ENCODE assay signal across 24 cellular contexts in the genomic region with DNA sequence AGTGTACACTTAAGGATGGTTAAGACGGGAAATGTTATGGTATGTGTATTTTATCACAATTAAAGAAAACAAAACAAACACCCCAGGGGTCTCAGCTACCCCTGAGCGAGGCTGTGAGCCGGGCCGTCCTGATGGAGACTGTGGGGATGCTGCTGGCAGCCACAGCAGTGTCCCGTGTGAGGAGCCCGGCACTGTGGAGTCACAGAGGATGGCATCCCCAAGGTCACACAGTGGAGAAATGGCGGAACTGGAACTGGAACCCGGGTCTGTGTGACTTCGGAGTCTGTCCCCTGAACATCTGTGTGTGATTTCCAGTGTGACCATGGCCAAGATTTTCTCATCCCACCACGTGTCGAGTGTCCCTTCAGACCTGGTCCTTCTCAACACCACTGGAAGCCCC.
DNase-seq lines count a peak whose midpoint lies in the region; ATAC-seq and TF ChIP-seq lines count a peak whose summit lies in the region.
"Had no signal": no experiment of that assay in that cellular context is flagged by ENCODE, and none has a peak within 500 bp of the region (broad histone marks: within the 10 kb centered on the region; RNA-seq: fewer than 3 reads in every experiment).

No MANE protein-coding gene starts in this region.

- peak overlapping the region; percentile 55 for H3K27ac ChIP-seq in epithelial cell of prostate
- no peak overlapping the region for H3K27ac ChIP-seq in aorta (ENCODE audit: low read depth in 1 of 2, low read length in 2 of 2)
- H3K27ac ChIP-seq in CD8-positive, alpha-beta memory T cell (ENCODE audit: low read depth, low read length) = no peak overlapping the region
- H3K27ac ChIP-seq: 22Rv1 had no signal

- intact Hi-C loops in Right ventricle myocardium inferior (cut with DNase I) = no loop called here
- intact Hi-C loops in cardiac septum (cut with DNase I) = no loop called here
- intact Hi-C loops in aorta (cut with DNase I) = no loop called here

- DNase-seq in Right ventricle myocardium inferior (ENCODE audit: missing footprints) = peak; percentile 9
- DNase-seq in cardiac septum (ENCODE audit: low spot score) = no peak
- DNase-seq in epithelial cell of prostate (ENCODE audit: low read depth, low spot score) = no peak
- no peak for DNase-seq in nephron progenitor cell
- peak; percentile 21 to 33 for DNase-seq in aorta
- no peak for DNase-seq in CD8-positive, alpha-beta memory T cell
- DNase-seq in AG08396 (ENCODE audit: low spot score) = no peak
- DNase-seq: Caco-2; DMS153; GF-D8; Kasumi-1; MG63; NCI-H1092 treated with DMSO at 0.1 percent for 48 hours; NCI-H146; NCI-H2081; NCI-H2171 treated with DMSO at 0.1 percent for 48 hours; NCI-H446 treated with DMSO at 0.1 percent for 48 hours; NCI-H69; NK-92 treated with Interleukin-12 subunit alpha and Interleukin-12 subunit beta, amount 100 ng/mL, for 24 hours; SK-N-SH had no signal

- H3K4me3 Mint-ChIP-seq in nephron progenitor cell = no peak overlapping the region
- no peak overlapping the region for H3K4me3 Mint-ChIP-seq in CD8-positive, alpha-beta memory T cell
- H3K4me3 Mint-ChIP-seq: H9, IgD-negative memory B cell had no signal

- no peak for ATAC-seq in Right ventricle myocardium inferior
- no peak for ATAC-seq in aorta (ENCODE audit: low FRiP score)
- no peak for ATAC-seq in GM19328 (IDR thresholded peaks at IDR 0.05; ENCODE audit: unreplicated experiment)

- no peak for TF ChIP-seq CTCF in nephron progenitor cell (IDR thresholded peaks at IDR 0.05)

- peaks cover 47% of the 10 kb centered on the region for H3K4me1 Mint-ChIP-seq in nephron progenitor cell
- H3K4me1 Mint-ChIP-seq in CD8-positive, alpha-beta memory T cell = no peaks in the 10 kb centered on the region

- H3K36me3 Mint-ChIP-seq in nephron progenitor cell (ENCODE audit: low read depth) = no peaks in the 10 kb centered on the region
- H3K36me3 Mint-ChIP-seq in CD8-positive, alpha-beta memory T cell = no peaks in the 10 kb centered on the region

- POLR2A ChIA-PET in CD8-positive, alpha-beta memory T cell (lab: Charles Lee) = no interaction called here

- H3K27me3 ChIP-seq in aorta (ENCODE audit: control insufficient read depth in 1 of 2, insufficient read depth in 2 of 2, low read length in 1 of 2) = no peaks in the 10 kb centered on the region
- no peaks in the 10 kb centered on the region for H3K27me3 ChIP-seq in CD8-positive, alpha-beta memory T cell (ENCODE audit: insufficient read depth, low read length, poor library complexity, severe bottlenecking)
- H3K27me3 ChIP-seq: MG63 had no signal

- H3K9me3 Mint-ChIP-seq in nephron progenitor cell = peaks cover 6% of the 10 kb centered on the region
- peaks cover 0 to 9% (median 5%) of the 10 kb centered on the region in 5 donors for H3K9me3 Mint-ChIP-seq in CD8-positive, alpha-beta memory T cell
- H3K9me3 Mint-ChIP-seq: H9 had no signal

- no peaks in the 10 kb centered on the region for H3K36me3 ChIP-seq in aorta (ENCODE audit: control insufficient read depth in 1 of 2, insufficient read depth in 2 of 2, low read length in 1 of 2)
- no peaks in the 10 kb centered on the region for H3K36me3 ChIP-seq in CD8-positive, alpha-beta memory T cell (ENCODE audit: insufficient read depth, low read length)

- H3K27me3 Mint-ChIP-seq in nephron progenitor cell (ENCODE audit: low read depth, poor library complexity) = peaks cover 3% of the 10 kb centered on the region
- peaks cover 5 to 12% of the 10 kb centered on the region in 2 donors for H3K27me3 Mint-ChIP-seq in CD8-positive, alpha-beta memory T cell

- no peaks in the 10 kb centered on the region for H3K4me1 ChIP-seq in aorta (ENCODE audit: control insufficient read depth in 1 of 2, insufficient read depth in 2 of 2, low read length in 2 of 2)
- no peaks in the 10 kb centered on the region for H3K4me1 ChIP-seq in CD8-positive, alpha-beta memory T cell (ENCODE audit: insufficient read depth, low read length)
- H3K4me1 ChIP-seq: Caco-2 had no signal

- H3K4me3 ChIP-seq in aorta (ENCODE audit: low read length in 2 of 2) = no peak overlapping the region
- no peak overlapping the region for H3K4me3 ChIP-seq in CD8-positive, alpha-beta memory T cell (ENCODE audit: low read length)
- H3K4me3 ChIP-seq: MG63 had no signal

- no peaks in the 10 kb centered on the region for H3K9me3 ChIP-seq in aorta (ENCODE audit: control insufficient read depth, low read length)
- no peaks in the 10 kb centered on the region for H3K9me3 ChIP-seq in CD8-positive, alpha-beta memory T cell (ENCODE audit: low read length)
- H3K9me3 ChIP-seq: Caco-2, SK-N-SH had no signal

- WGBS in aorta, 2 donors = 90 to 92% methylated on average over 11 of the region's 11 CpGs

- peak overlapping the region; percentile 12 for H3K27ac Mint-ChIP-seq in nephron progenitor cell
- no peak overlapping the region for H3K27ac Mint-ChIP-seq in CD8-positive, alpha-beta memory T cell
- H3K27ac Mint-ChIP-seq: IgD-negative memory B cell had no signal

- CTCF ChIA-PET in CD8-positive, alpha-beta memory T cell (lab: Charles Lee) = no interaction called here

Comparison
In these comparisons a context has a peak if more than half of its experiments do, and no peak if none do; other contexts are left out.
1. DNase-seq: peak in Right ventricle myocardium inferior (single experiment) and aorta (2 of 2); none in cardiac septum (single experiment), epithelial cell of prostate (single experiment), nephron progenitor cell (single experiment), CD8-positive, alpha-beta memory T cell (0 of 5) and AG08396 (single experiment).